Comparison of ENCODE assay signal across 2 cellular contexts in genomic region chr1:178537445-178538090, GRCh38.
TF ChIP-seq lines count a peak whose summit lies in the region.

No MANE protein-coding gene starts in this region.

TF ChIP-seq in GM23338, 12 proteins besides CTCF, POLR2A, EP300 and RAD21:
- no peak for TF ChIP-seq ZNF462 (CRISPR knock-in tag; IDR thresholded peaks at IDR 0.05)
- no peak for TF ChIP-seq CREB1 (CRISPR knock-in tag; IDR thresholded peaks at IDR 0.05; ENCODE audit: low read depth)
- no peak for TF ChIP-seq ZNF114 (CRISPR knock-in tag; IDR thresholded peaks at IDR 0.05)

TF ChIP-seq in HepG2, 621 proteins besides CTCF, POLR2A, EP300 and RAD21 (continues in another document):
- no peak for TF ChIP-seq ZNF841 (CRISPR knock-in tag; IDR thresholded peaks at IDR 0.05; ENCODE audit: borderline replicate concordance)
- TF ChIP-seq ZNF589 (CRISPR knock-in tag; conservative IDR thresholded peaks at IDR 0.05), result no peak
- no peak for TF ChIP-seq HNRNPLL (IDR thresholded peaks at IDR 0.05; ENCODE audit: low read depth, low read length, poor library complexity, severe bottlenecking)
- TF ChIP-seq EHMT2 (IDR thresholded peaks at IDR 0.05; ENCODE audit: borderline replicate concordance, low read depth, low read length), result no peak
- no peak for TF ChIP-seq ZBTB7B (CRISPR knock-in tag; IDR thresholded peaks at IDR 0.05)
- TF ChIP-seq TFDP1 (CRISPR knock-in tag; IDR thresholded peaks at IDR 0.05; ENCODE audit: borderline replicate concordance), result no peak
- TF ChIP-seq ZNF160 (CRISPR knock-in tag; IDR thresholded peaks at IDR 0.05), result no peak
- no peak for TF ChIP-seq ZNF367 (CRISPR knock-in tag; IDR thresholded peaks at IDR 0.05; ENCODE audit: borderline replicate concordance)
- no peak for TF ChIP-seq RFXANK (CRISPR knock-in tag; IDR thresholded peaks at IDR 0.05)
- TF ChIP-seq NFKB2 (CRISPR knock-in tag; IDR thresholded peaks at IDR 0.05; ENCODE audit: borderline replicate concordance), result 0 out of 2 replicates have a peak, but pooled peaks have one; percentile 17
- TF ChIP-seq ZNF253 (CRISPR knock-in tag; IDR thresholded peaks at IDR 0.05; ENCODE audit: borderline replicate concordance), result no peak
- TF ChIP-seq FOXO4 (CRISPR knock-in tag; conservative IDR thresholded peaks at IDR 0.05), result 0 out of 2 replicates have a peak, but pooled peaks have one; percentile 18
- TF ChIP-seq KMT2A (CRISPR knock-in tag; IDR thresholded peaks at IDR 0.05), result no peak
- no peak for TF ChIP-seq ZFP36L2 (CRISPR knock-in tag; IDR thresholded peaks at IDR 0.05)
- TF ChIP-seq ZSCAN29 (CRISPR knock-in tag; conservative IDR thresholded peaks at IDR 0.05), result no peak
- no peak for TF ChIP-seq SATB2 (CRISPR knock-in tag; IDR thresholded peaks at IDR 0.05)
- no peak for TF ChIP-seq CEBPZ (IDR thresholded peaks at IDR 0.05; ENCODE audit: low read length)
- TF ChIP-seq MAZ (IDR thresholded peaks at IDR 0.05; ENCODE audit: borderline replicate concordance, low read depth, low read length), result no peak
- TF ChIP-seq MAZ (CRISPR knock-in tag; IDR thresholded peaks at IDR 0.05; ENCODE audit: low read depth), result no peak
- TF ChIP-seq ZNF570 (CRISPR knock-in tag; IDR thresholded peaks at IDR 0.05; ENCODE audit: borderline replicate concordance), result no peak
- no peak for TF ChIP-seq TAF1 (CRISPR knock-in tag; IDR thresholded peaks at IDR 0.05)
- no peak for TF ChIP-seq PLRG1 (conservative IDR thresholded peaks at IDR 0.05)
- TF ChIP-seq ARID2 (CRISPR knock-in tag; IDR thresholded peaks at IDR 0.05; ENCODE audit: borderline replicate concordance), result no peak
- no peak for TF ChIP-seq PHF5A (CRISPR knock-in tag; IDR thresholded peaks at IDR 0.05; ENCODE audit: low read depth, unreplicated experiment)
- no peak for TF ChIP-seq ZC3H13 (CRISPR knock-in tag; IDR thresholded peaks at IDR 0.05)
- peak; percentile 38; the same call in 1 of the 2 replicates for TF ChIP-seq POGZ (CRISPR knock-in tag; IDR thresholded peaks at IDR 0.05)
- TF ChIP-seq ZSCAN30 (CRISPR knock-in tag; IDR thresholded peaks at IDR 0.05), result no peak
- TF ChIP-seq ZMYM2 (CRISPR knock-in tag; IDR thresholded peaks at IDR 0.05), result no peak
- no peak for TF ChIP-seq RNF2 (conservative IDR thresholded peaks at IDR 0.05; ENCODE audit: low read depth)
- no peak for TF ChIP-seq MEF2D (CRISPR knock-in tag; IDR thresholded peaks at IDR 0.05)
- TF ChIP-seq ISL2 (CRISPR knock-in tag; IDR thresholded peaks at IDR 0.05), result 0 out of 2 replicates have a peak, but pooled peaks have one; percentile 28
- TF ChIP-seq ZFAT (CRISPR knock-in tag; conservative IDR thresholded peaks at IDR 0.05), result no peak
- TF ChIP-seq ZFX (CRISPR knock-in tag; IDR thresholded peaks at IDR 0.05; ENCODE audit: low read depth), result no peak
- no peak for TF ChIP-seq JARID2 (CRISPR knock-in tag; IDR thresholded peaks at IDR 0.05; ENCODE audit: insufficient replicate concordance)
- no peak for TF ChIP-seq REPIN1 (CRISPR knock-in tag; IDR thresholded peaks at IDR 0.05; ENCODE audit: borderline replicate concordance, low read depth)
- TF ChIP-seq NR2F1 (CRISPR knock-in tag; IDR thresholded peaks at IDR 0.05), result no peak
- no peak for TF ChIP-seq ELF4 (CRISPR knock-in tag; IDR thresholded peaks at IDR 0.05; ENCODE audit: borderline replicate concordance)
- no peak for TF ChIP-seq MNT (IDR thresholded peaks at IDR 0.05)
- no peak for TF ChIP-seq ZNF292 (CRISPR knock-in tag; IDR thresholded peaks at IDR 0.05; ENCODE audit: borderline replicate concordance, low read depth)
- no peak for TF ChIP-seq SIX4 (CRISPR knock-in tag; IDR thresholded peaks at IDR 0.05)
- no peak for TF ChIP-seq LCORL (IDR thresholded peaks at IDR 0.05)
- no peak for TF ChIP-seq LCORL (CRISPR knock-in tag; IDR thresholded peaks at IDR 0.05)
- no peak for TF ChIP-seq ZNF34 (CRISPR knock-in tag; IDR thresholded peaks at IDR 0.05; ENCODE audit: borderline replicate concordance)
- no peak for TF ChIP-seq ZNF672 (CRISPR knock-in tag; IDR thresholded peaks at IDR 0.05)
- TF ChIP-seq FUBP1 (CRISPR knock-in tag; IDR thresholded peaks at IDR 0.05; ENCODE audit: borderline replicate concordance), result no peak
- no peak for TF ChIP-seq TMF1 (CRISPR knock-in tag; IDR thresholded peaks at IDR 0.05; ENCODE audit: low read depth)
- TF ChIP-seq ZNF138 (CRISPR knock-in tag; IDR thresholded peaks at IDR 0.05; ENCODE audit: low read depth), result no peak
- no peak for TF ChIP-seq HOMEZ (CRISPR knock-in tag; IDR thresholded peaks at IDR 0.05; ENCODE audit: low read depth)
- TF ChIP-seq ZFY (CRISPR knock-in tag; IDR thresholded peaks at IDR 0.05), result no peak
- TF ChIP-seq ZNF468 (CRISPR knock-in tag; IDR thresholded peaks at IDR 0.05), result no peak
- no peak for TF ChIP-seq ZBTB2 (CRISPR knock-in tag; IDR thresholded peaks at IDR 0.05; ENCODE audit: low read depth)
- no peak for TF ChIP-seq ZFYVE20 (CRISPR knock-in tag; IDR thresholded peaks at IDR 0.05; ENCODE audit: borderline replicate concordance, low read depth)
- 0 out of 2 replicates have a peak, but pooled peaks have one; percentile 16 for TF ChIP-seq ZNF430 (CRISPR knock-in tag; IDR thresholded peaks at IDR 0.05)
- no peak for TF ChIP-seq CSRNP1 (CRISPR knock-in tag; IDR thresholded peaks at IDR 0.05)
- TF ChIP-seq PATZ1 (CRISPR knock-in tag; IDR thresholded peaks at IDR 0.05), result no peak
